In the genomic region with DNA sequence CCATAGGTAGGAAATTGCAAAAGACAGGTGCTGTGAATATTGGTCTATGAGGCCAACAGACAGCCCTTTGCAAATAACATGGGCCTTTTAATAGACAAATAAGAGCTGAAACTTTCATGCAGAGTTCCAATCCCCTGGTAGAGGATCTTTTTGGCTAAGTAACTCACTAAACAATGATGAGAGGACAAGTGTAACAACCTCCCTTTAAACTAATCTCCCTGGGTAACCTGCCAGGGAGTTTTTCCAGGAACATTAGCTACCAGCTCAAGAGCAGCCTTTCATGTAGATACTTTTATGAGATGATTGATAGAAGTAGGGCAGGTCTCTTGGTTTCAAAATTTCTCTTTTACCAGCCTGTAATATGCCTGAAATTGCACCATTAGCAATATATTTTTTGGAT, we compare ENCODE assay signal across 15 cellular contexts. TPM values are rescaled to one million over a fixed set of nuclear protein-coding genes. Genes with fewer than 3 reads are reported as not detected.
DNase-seq lines count a peak whose midpoint lies in the region; ATAC-seq and TF ChIP-seq lines count a peak whose summit lies in the region.
"Had no signal": no experiment of that assay in that cellular context is flagged by ENCODE, and none has a peak within 500 bp of the region (broad histone marks: within the 10 kb centered on the region; RNA-seq: fewer than 3 reads in every experiment).

No MANE protein-coding gene starts in this region.

- intact Hi-C loops in heart left ventricle (cut with DNase I): loop anchor here in 8 of 10 donors (5.0 to 10.0 kb wide), 7 partner anchors 62 to 384 kb away; no protein-coding TSS in a partner anchor
- intact Hi-C loops in left ventricle myocardium superior (cut with micrococcal nuclease): loop anchor here (10.0 kb wide), 1 partner anchor 234 kb away; no protein-coding TSS in a partner anchor

- no peak overlapping the region for H3K4me3 ChIP-seq in LNCaP clone FGC (ENCODE audit: low read depth, low read length)
- no peak overlapping the region for H3K4me3 ChIP-seq in heart left ventricle
- H3K4me3 ChIP-seq: GM23338 had no signal

- ATAC-seq in heart left ventricle (peak; percentile 36 to 56 (median 50)), left ventricle myocardium superior (peak; percentile 55), HG03460 (IDR thresholded peaks at IDR 0.05; ENCODE audit: unreplicated experiment) (no peak), foreskin keratinocyte (no peak)
- ATAC-seq: GM23338 had no signal

- no peaks in the 10 kb centered on the region for H3K9me3 ChIP-seq in heart left ventricle
- H3K9me3 ChIP-seq: Caco-2 had no signal

- TF ChIP-seq POLR2A in heart left ventricle (IDR thresholded peaks at IDR 0.05): no peak

- H3K4me1 ChIP-seq in heart left ventricle (peaks cover 5 to 60% (median 24%) of the 10 kb centered on the region in 12 donors), foreskin keratinocyte (no peaks in the 10 kb centered on the region)

- DNase-seq in LNCaP clone FGC (ENCODE audit: low read depth) (peak; percentile 91), NCI-H774 (lab: John Stamatoyannopoulos, UW) (peak; percentile 55), heart left ventricle (no peak), left ventricle myocardium superior (no peak), foreskin keratinocyte (no peak), Ammon's horn (ENCODE audit: low spot score) (no peak), NCI-H1930 (lab: John Stamatoyannopoulos, UW) (no peak)
- DNase-seq: ACHN; Caco-2; CD4-positive, alpha-beta T cell; HCEC 1CT; IMR-90 had no signal

- TF ChIP-seq CTCF in LNCaP clone FGC (IDR thresholded peaks at IDR 0.05; ENCODE audit: control insufficient read depth, extremely low read depth, insufficient read depth): no peak
- no peak for TF ChIP-seq CTCF in heart left ventricle (IDR thresholded peaks at IDR 0.05)
- no peak for TF ChIP-seq CTCF in foreskin keratinocyte (conservative IDR thresholded peaks at IDR 0.05)

- peak overlapping the region in 8 of 12 donors; percentile 5 to 55 (median 34) for H3K27ac ChIP-seq in heart left ventricle
- H3K27ac ChIP-seq in foreskin keratinocyte: no peak overlapping the region
- H3K27ac ChIP-seq: C4-2B had no signal

- H3K36me3 ChIP-seq in heart left ventricle: peaks cover 0 to 7% (median 0%) of the 10 kb centered on the region in 9 donors

- H3K27me3 ChIP-seq in heart left ventricle (no peaks in the 10 kb centered on the region), foreskin keratinocyte (peaks cover 42% of the 10 kb centered on the region)

RNA-seq across cellular contexts. Expression of gene CACNA1C, which starts 13.8 kb away (rescaled TPM):
- total RNA-seq in heart left ventricle (100 to 1,000 TPM in 8 of 9 donors, 10 to 100 TPM in 1; 77.6 to 196 (median 165) TPM), left ventricle myocardium superior (201 TPM), foreskin keratinocyte (not detected in 2 replicates)
- polyA plus RNA-seq in heart left ventricle (10 to 100 TPM; 41.9 to 68.2 TPM), foreskin keratinocyte (not detected in 2 replicates)
- total RNA-seq: Caco-2 had no signal

RNA-seq across cellular contexts. Expression of gene DCP1B, which starts 34.8 kb away (rescaled TPM):
- total RNA-seq in heart left ventricle (1 to 10 TPM; 1.4 to 5.4 (median 2.4) TPM), left ventricle myocardium superior (1.7 TPM), foreskin keratinocyte (7.4 and 7.9 TPM in 2 replicates)
- polyA plus RNA-seq in heart left ventricle (1 to 10 TPM; 1.3 to 5.7 TPM), foreskin keratinocyte (6.6 and 6.8 TPM in 2 replicates)

Comparison
In these comparisons a context has a peak if more than half of its experiments do, and no peak if none do; other contexts are left out.
1. DNase-seq: peak in LNCaP clone FGC (single experiment) and NCI-H774 (single experiment); none in heart left ventricle (0 of 5), left ventricle myocardium superior (single experiment), foreskin keratinocyte (0 of 2), Ammon's horn (single experiment) and NCI-H1930 (0 of 2).
2. ATAC-seq: peak in heart left ventricle (4 of 4) and left ventricle myocardium superior (single experiment); none in HG03460 (single experiment) and foreskin keratinocyte (single experiment).
3. RNA of gene CACNA1C, which starts 13.8 kb away (total RNA-seq): 201 TPM in left ventricle myocardium superior (single experiment) and 77.6 to 196 TPM in heart left ventricle; not detected in foreskin keratinocyte; every median in the first group is over 10 times any median in the second.